In the genomic region with DNA sequence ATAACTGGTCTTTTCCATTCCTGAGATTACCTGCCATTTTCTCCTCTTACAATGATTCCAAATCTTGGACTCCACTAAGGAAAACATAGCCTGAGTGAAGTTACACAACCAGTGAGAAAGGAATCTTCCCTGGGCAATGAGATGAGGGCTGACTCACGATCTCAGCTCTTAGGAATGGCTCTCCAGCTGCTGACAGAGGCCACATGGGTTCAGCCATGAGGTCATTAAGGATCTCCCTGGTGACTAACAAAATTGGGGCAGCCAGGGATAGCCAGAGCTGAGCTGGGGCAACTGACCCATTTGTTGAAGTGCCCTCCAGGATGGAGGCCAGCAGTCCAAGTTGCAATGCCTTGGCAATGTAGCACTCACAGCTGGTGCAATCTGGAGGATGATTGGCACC, we compare ENCODE assay signal across 11 cellular contexts.
A peak's percentile ranks its signal among the peaks of the same experiment; 100 is the strongest.
DNase-seq lines count a peak whose midpoint lies in the region; TF ChIP-seq lines count a peak whose summit lies in the region.
"Had no signal": no experiment of that assay in that cellular context is flagged by ENCODE, and none has a peak within 500 bp of the region (broad histone marks: within the 10 kb centered on the region; RNA-seq: fewer than 3 reads in every experiment).

No MANE protein-coding gene starts in this region.

- DNase-seq in AG04449 (ENCODE audit: low read depth, low spot score) (peak; percentile 90), MG63 (peak; percentile 94), epithelial cell of esophagus (ENCODE audit: low read depth) (peak; percentile 91), NCI-H2171 (lab: John Stamatoyannopoulos, UW) (no peak), middle frontal gyrus (ENCODE audit: extremely low spot score, low spot score) (no peak)
- no peak for DNase-seq in effector memory CD4-positive, alpha-beta T cell
- no peak for DNase-seq in CD4-positive, alpha-beta memory T cell
- DNase-seq: activated gamma-delta T cell treated with Interleukin-2 at 50 U/mL for 16 hours; CD4-positive, CD25-positive, alpha-beta regulatory T cell; SHP77 had no signal

- peaks cover 0 to 11% of the 10 kb centered on the region in 2 donors for H3K27me3 Mint-ChIP-seq in CD4-positive, alpha-beta memory T cell

- no peak for TF ChIP-seq CTCF in AG04449 (IDR thresholded peaks at IDR 0.05; ENCODE audit: insufficient read depth, low read length, missing control alignments)
- TF ChIP-seq CTCF in epithelial cell of esophagus (IDR thresholded peaks at IDR 0.05; ENCODE audit: insufficient read depth, low read depth, low read length, missing control alignments), result no peak

- H3K4me3 ChIP-seq in AG04449 (ENCODE audit: low read depth, low read length) (no peak overlapping the region), MG63 (no peak overlapping the region), epithelial cell of esophagus (ENCODE audit: low read length) (no peak overlapping the region), mesodermal cell (ENCODE audit: extremely low read depth, insufficient read depth, low read length, poor library complexity, severe bottlenecking) (no peak overlapping the region)
- H3K4me3 ChIP-seq in effector memory CD4-positive, alpha-beta T cell (ENCODE audit: insufficient read depth, low read depth, low read length, poor library complexity, severe bottlenecking), result no peak overlapping the region
- no peak overlapping the region for H3K4me3 ChIP-seq in CD4-positive, alpha-beta memory T cell (ENCODE audit: low read length in 2 of 2)

- POLR2A ChIA-PET in AG04449 (lab: Yijun Ruan, JAX), result no interaction called here
- POLR2A ChIA-PET in CD4-positive, alpha-beta memory T cell (lab: Charles Lee; ENCODE audit: partially characterized antibody), result no interaction called here

- H3K36me3 ChIP-seq in MG63 (no peaks in the 10 kb centered on the region), mesodermal cell (ENCODE audit: control insufficient read depth, insufficient read depth, low read length) (no peaks in the 10 kb centered on the region)
- no peaks in the 10 kb centered on the region for H3K36me3 ChIP-seq in effector memory CD4-positive, alpha-beta T cell (ENCODE audit: control insufficient read depth, insufficient read depth, low read length)
- H3K36me3 ChIP-seq in CD4-positive, alpha-beta memory T cell (ENCODE audit: insufficient read depth, low read length), result no peaks in the 10 kb centered on the region

- peak overlapping the region in 1 of 7 donors; percentile 56 for H3K27ac Mint-ChIP-seq in CD4-positive, alpha-beta memory T cell
- H3K27ac Mint-ChIP-seq: CD4-positive, CD25-positive, alpha-beta regulatory T cell had no signal

- intact Hi-C loops in CD4-positive, alpha-beta memory T cell (cut with micrococcal nuclease), result no loop called here

- H3K27ac ChIP-seq in mesodermal cell (ENCODE audit: low read depth, low read length, severe bottlenecking), result peak overlapping the region; percentile 74
- H3K27ac ChIP-seq in effector memory CD4-positive, alpha-beta T cell (ENCODE audit: insufficient read depth, low read length, poor library complexity, severe bottlenecking), result no peak overlapping the region
- no peak overlapping the region for H3K27ac ChIP-seq in CD4-positive, alpha-beta memory T cell (ENCODE audit: low read depth, low read length)

- H3K9me3 Mint-ChIP-seq in CD4-positive, alpha-beta memory T cell, result peaks cover 2 to 8% (median 6%) of the 10 kb centered on the region in 8 donors

- no peak overlapping the region for H3K4me3 Mint-ChIP-seq in CD4-positive, alpha-beta memory T cell
- H3K4me3 Mint-ChIP-seq: CD4-positive, CD25-positive, alpha-beta regulatory T cell had no signal

- peaks cover 0 to 1% (median 0%) of the 10 kb centered on the region in 4 donors for H3K4me1 Mint-ChIP-seq in CD4-positive, alpha-beta memory T cell
- H3K4me1 Mint-ChIP-seq: CD4-positive, CD25-positive, alpha-beta regulatory T cell had no signal

- peaks cover 0 to 5% of the 10 kb centered on the region in 2 donors for H3K36me3 Mint-ChIP-seq in CD4-positive, alpha-beta memory T cell

- 58 to 75% methylated on average over 1 of the region's 1 CpG for WGBS in mesodermal cell (ENCODE audit: insufficient coverage in 2 of 2), 2 experiments

- H3K9me3 ChIP-seq in MG63, result no peaks in the 10 kb centered on the region
- H3K9me3 ChIP-seq in mesodermal cell (ENCODE audit: control insufficient read depth, low read length), result peaks cover 3% of the 10 kb centered on the region
- no peaks in the 10 kb centered on the region for H3K9me3 ChIP-seq in effector memory CD4-positive, alpha-beta T cell (ENCODE audit: control insufficient read depth, low read length)
- H3K9me3 ChIP-seq in CD4-positive, alpha-beta memory T cell (ENCODE audit: control insufficient read depth in 1 of 2, low read length in 2 of 2), result no peaks in the 10 kb centered on the region

- CTCF ChIA-PET in AG04449 (lab: Yijun Ruan, JAX), result no interaction called here
- CTCF ChIA-PET in CD4-positive, alpha-beta memory T cell (lab: Charles Lee; ENCODE audit: partially characterized antibody), result no interaction called here

- H3K27me3 ChIP-seq in MG63, result no peaks in the 10 kb centered on the region
- H3K27me3 ChIP-seq in effector memory CD4-positive, alpha-beta T cell (replicated peaks; ENCODE audit: control insufficient read depth, insufficient read depth, low read length, poor library complexity, severe bottlenecking), result no peaks in the 10 kb centered on the region
- no peaks in the 10 kb centered on the region for H3K27me3 ChIP-seq in CD4-positive, alpha-beta memory T cell (ENCODE audit: insufficient read depth, low read length)

- peaks cover 28% of the 10 kb centered on the region for H3K4me1 ChIP-seq in mesodermal cell (ENCODE audit: control insufficient read depth, insufficient read depth, low read length, poor library complexity, severe bottlenecking)
- no peaks in the 10 kb centered on the region for H3K4me1 ChIP-seq in effector memory CD4-positive, alpha-beta T cell (ENCODE audit: control insufficient read depth, insufficient read depth, low read length, poor library complexity, severe bottlenecking)
- H3K4me1 ChIP-seq in CD4-positive, alpha-beta memory T cell (ENCODE audit: insufficient read depth, low read length), result no peaks in the 10 kb centered on the region

Comparison
In these comparisons a context has a peak if more than half of its experiments do, and no peak if none do; other contexts are left out.
1. DNase-seq: peak in AG04449 (single experiment), MG63 (single experiment) and epithelial cell of esophagus (single experiment); none in NCI-H2171 (single experiment), effector memory CD4-positive, alpha-beta T cell (0 of 3), CD4-positive, alpha-beta memory T cell (0 of 5) and middle frontal gyrus (single experiment).